In the genomic region with DNA sequence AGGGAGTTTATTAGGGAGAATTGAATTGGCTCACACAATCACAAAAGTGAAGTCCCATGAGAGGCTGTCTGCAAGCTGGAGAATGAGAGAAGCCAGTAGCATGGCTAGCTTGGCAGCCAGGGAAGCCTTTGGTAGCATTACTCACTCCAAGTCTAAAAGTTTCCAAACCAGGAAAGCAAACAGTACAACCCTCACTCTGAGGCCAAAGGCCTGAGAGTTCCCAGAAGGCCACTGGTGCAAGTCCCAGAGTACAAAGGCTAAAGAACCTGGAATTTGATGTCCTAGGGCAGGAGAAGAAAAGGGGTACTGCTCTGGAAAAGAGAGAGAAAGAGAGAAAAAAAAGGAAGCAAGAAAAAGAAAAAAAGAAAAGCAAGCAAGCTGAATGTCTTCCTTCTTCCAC, we compare ENCODE assay signal across 15 cellular contexts.
A peak's percentile ranks its signal among the peaks of the same experiment; 100 is the strongest.
DNase-seq lines count a peak whose midpoint lies in the region; ATAC-seq, FAIRE-seq and TF ChIP-seq lines count a peak whose summit lies in the region.
"Had no signal": no experiment of that assay in that cellular context is flagged by ENCODE, and none has a peak within 500 bp of the region (broad histone marks: within the 10 kb centered on the region; RNA-seq: fewer than 3 reads in every experiment).

No MANE protein-coding gene starts in this region.

- H3K4me1 ChIP-seq in ascending aorta (peaks cover 0 to 17% of the 10 kb centered on the region in 2 donors), pancreas (peaks cover 0 to 17% (median 3%) of the 10 kb centered on the region in 3 donors)

- TF ChIP-seq CTCF in ascending aorta (IDR thresholded peaks at IDR 0.05) = no peak
- TF ChIP-seq CTCF in pancreas (IDR thresholded peaks at IDR 0.05) = no peak

- peak overlapping the region; percentile 30 to 50 for H3K27ac ChIP-seq in ascending aorta
- H3K27ac ChIP-seq in pancreas = peak overlapping the region in 1 of 4 donors; percentile 44
- H3K27ac ChIP-seq: esophagus muscularis mucosa, HL-60, thyroid gland, VCaP had no signal

- no peak overlapping the region for H3K27ac Mint-ChIP-seq in stimulated activated naive B cell treated with anti-CD40 and anti-IgM and Interleukin-4, amounts not matched to agents 10 μg/mL and 1 μg/mL and 100 μg/mL, for 72 hours

- intact Hi-C loops in ascending aorta (cut with DNase I) = loop anchor here (5.0 to 10.0 kb wide), 2 partner anchors 318 to 574 kb away; a partner anchor contains a TSS
- intact Hi-C loops in Right ventricle myocardium superior (cut with DNase I) = no loop called here
- intact Hi-C loops in pancreas (cut with DNase I) = no loop called here

- H3K36me3 Mint-ChIP-seq in stimulated activated naive B cell treated with anti-CD40 and anti-IgM and Interleukin-4, amounts not matched to agents 10 μg/mL and 1 μg/mL and 100 μg/mL, for 72 hours = no peaks in the 10 kb centered on the region
- H3K36me3 Mint-ChIP-seq: brain had no signal

- no peak overlapping the region for H3K4me3 ChIP-seq in ascending aorta
- no peak overlapping the region for H3K4me3 ChIP-seq in pancreas
- H3K4me3 ChIP-seq: esophagus muscularis mucosa, thyroid gland had no signal

- H3K9me3 Mint-ChIP-seq in stimulated activated naive B cell treated with anti-CD40 and anti-IgM and Interleukin-4, amounts not matched to agents 10 μg/mL and 1 μg/mL and 100 μg/mL, for 72 hours = peaks cover 2 to 5% of the 10 kb centered on the region in 2 donors

- H3K36me3 ChIP-seq in ascending aorta (no peaks in the 10 kb centered on the region), pancreas (no peaks in the 10 kb centered on the region)
- H3K36me3 ChIP-seq: esophagus muscularis mucosa, thyroid gland had no signal

- FAIRE-seq in pancreas (lab: Jason Lieb, UNC) = no peak

- H3K27me3 Mint-ChIP-seq in stimulated activated naive B cell treated with anti-CD40 and anti-IgM and Interleukin-4, amounts not matched to agents 10 μg/mL and 1 μg/mL and 100 μg/mL, for 72 hours = no peaks in the 10 kb centered on the region
- H3K27me3 Mint-ChIP-seq: brain had no signal

- no peaks in the 10 kb centered on the region for H3K4me1 Mint-ChIP-seq in stimulated activated naive B cell treated with anti-CD40 and anti-IgM and Interleukin-4, amounts not matched to agents 10 μg/mL and 1 μg/mL and 100 μg/mL, for 72 hours

- H3K4me3 Mint-ChIP-seq in stimulated activated naive B cell treated with anti-CD40 and anti-IgM and Interleukin-4, amounts not matched to agents 10 μg/mL and 1 μg/mL and 100 μg/mL, for 72 hours = no peak overlapping the region
- H3K4me3 Mint-ChIP-seq: brain had no signal

- ATAC-seq in Right ventricle myocardium superior (ENCODE audit: poor library complexity) (peak; percentile 92), pancreas (peak; percentile 79 to 92 (median 90))
- no peak for ATAC-seq in stimulated activated naive B cell treated with anti-CD40 and anti-IgM and Interleukin-4, amounts not matched to agents 10 μg/mL and 1 μg/mL and 100 μg/mL, for 72 hours (replicated peaks)

- no peaks in the 10 kb centered on the region for H3K27me3 ChIP-seq in ascending aorta
- H3K27me3 ChIP-seq in pancreas = no peaks in the 10 kb centered on the region
- H3K27me3 ChIP-seq: esophagus muscularis mucosa, thyroid gland had no signal

- DNase-seq in Daoy (ENCODE audit: low read depth) = peak; percentile 32
- peak in 1 of 2 donors; percentile 73 for DNase-seq in ascending aorta (ENCODE audit: low spot score in 2 of 2)
- peak; percentile 59 for DNase-seq in Right ventricle myocardium superior
- peak in 3 of 6 donors; percentile 19 to 51 (median 49) for DNase-seq in pancreas
- no peak for DNase-seq in activated gamma-delta T cell treated with Interleukin-2 at 50 U/mL for 16 hours
- DNase-seq in stimulated activated naive B cell treated with anti-CD40 and anti-IgM and Interleukin-4, amounts not matched to agents 10 μg/mL and 1 μg/mL and 100 μg/mL, for 72 hours = no peak
- no peak for DNase-seq in cortex of kidney (lab: John Stamatoyannopoulos, UW)
- no peak for DNase-seq in NCI-H2196 treated with DMSO at 0.1 percent for 48 hours (lab: John Stamatoyannopoulos, UW; ENCODE audit: unreplicated experiment)
- DNase-seq: NCI-H524, SHP77, thyroid gland had no signal

- H3K9me3 ChIP-seq in ascending aorta (no peaks in the 10 kb centered on the region), pancreas (no peaks in the 10 kb centered on the region)
- H3K9me3 ChIP-seq: thyroid gland had no signal

Comparison
In these comparisons a context has a peak if more than half of its experiments do, and no peak if none do; other contexts are left out.
1. DNase-seq: peak in Daoy (single experiment) and Right ventricle myocardium superior (single experiment); none in activated gamma-delta T cell treated with Interleukin-2 at 50 U/mL for 16 hours (single experiment), stimulated activated naive B cell treated with anti-CD40 and anti-IgM and Interleukin-4, amounts not matched to agents 10 μg/mL and 1 μg/mL and 100 μg/mL, for 72 hours (single experiment), cortex of kidney (single experiment) and NCI-H2196 treated with DMSO at 0.1 percent for 48 hours (single experiment).
2. ATAC-seq: peak in Right ventricle myocardium superior (single experiment) and pancreas (4 of 4); none in stimulated activated naive B cell treated with anti-CD40 and anti-IgM and Interleukin-4, amounts not matched to agents 10 μg/mL and 1 μg/mL and 100 μg/mL, for 72 hours (0 of 2).